ENCODE assay signal across 7 cellular contexts in the genomic region with DNA sequence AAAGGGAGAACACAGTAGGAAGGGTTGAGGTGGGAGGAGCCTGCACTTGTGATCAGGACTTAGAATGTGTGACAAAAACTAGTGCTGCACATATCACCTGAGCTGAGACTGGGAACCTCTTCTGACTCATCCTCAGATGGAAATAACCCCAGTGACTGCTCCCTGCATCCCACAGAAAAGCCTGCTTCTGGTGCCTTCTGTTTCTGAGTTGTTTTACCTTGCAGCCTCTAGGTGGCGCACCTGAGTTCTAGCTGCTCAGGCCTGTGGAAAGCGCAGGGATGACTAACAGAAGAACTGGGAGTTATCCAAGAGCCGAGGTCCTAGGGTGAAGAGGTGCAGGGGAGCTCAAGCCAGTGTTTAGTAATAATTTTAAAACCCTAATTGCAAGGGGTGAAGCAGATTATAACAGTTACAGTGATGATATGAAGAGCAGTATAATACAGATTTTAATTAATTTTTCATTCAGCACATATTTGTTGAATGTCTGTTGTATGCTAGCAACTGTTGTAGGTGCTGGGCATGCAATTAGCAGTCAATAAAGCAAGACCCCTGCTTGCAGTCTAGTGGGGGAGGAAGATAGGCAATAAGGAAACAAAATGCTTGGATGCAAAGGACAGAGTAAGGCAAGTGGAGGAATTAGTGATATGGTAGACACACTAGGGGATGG.
DNase-seq lines count a peak whose midpoint lies in the region; ATAC-seq and TF ChIP-seq lines count a peak whose summit lies in the region.

No MANE protein-coding gene starts in this region.

- TF ChIP-seq CTCF in GM12865 (IDR thresholded peaks at IDR 0.05; ENCODE audit: insufficient read depth, low read depth, low read length, missing control alignments), result peak; percentile 91
- peak; percentile 95 for TF ChIP-seq CTCF in LNCAP (IDR thresholded peaks at IDR 0.05)
- peak; percentile 98 for TF ChIP-seq CTCF in RWPE1 (conservative IDR thresholded peaks at IDR 0.05; ENCODE audit: low read depth)
- peak; percentile 40 to 70 (median 45) for TF ChIP-seq CTCF in ascending aorta (IDR thresholded peaks at IDR 0.05)
- peak; percentile 53 to 82 (median 67) for TF ChIP-seq CTCF in gastrocnemius medialis (IDR thresholded peaks at IDR 0.05 in 4 of 5, conservative IDR thresholded peaks at IDR 0.05 in 1 of 5)

- H3K9me3 ChIP-seq in ascending aorta (no peaks in the 10 kb centered on the region), gastrocnemius medialis (no peaks in the 10 kb centered on the region)

- H3K4me3 ChIP-seq in GM12865 (ENCODE audit: low read depth, low read length) (no peak overlapping the region), ascending aorta (no peak overlapping the region), gastrocnemius medialis (no peak overlapping the region)

- intact Hi-C loops in ascending aorta (cut with DNase I), result no loop called here
- intact Hi-C loops in gastrocnemius medialis (cut with DNase I; ENCODE audit: low total_unique reads), result loop anchor here (10.0 kb wide), 1 partner anchor 150 kb away; no protein-coding TSS in a partner anchor

- DNase-seq in GM12865 (ENCODE audit: low read depth) (peak; percentile 56), RWPE1 (ENCODE audit: low spot score) (peak; percentile 97), ascending aorta (ENCODE audit: low spot score in 2 of 2) (no peak), hippocampal formation (lab: John Stamatoyannopoulos, UW) (peak; percentile 18 to 22), gastrocnemius medialis (peak; percentile 33 to 49)
- DNase-seq in central memory CD4-positive, alpha-beta T cell, result no peak

- POLR2A ChIA-PET in RWPE1 (lab: Yijun Ruan, JAX; ENCODE audit: low non-redundant PET), result no interaction called here

- in situ Hi-C loops in gastrocnemius medialis (cut with MboI; ENCODE audit: low sequenced_read_pairs in 4 of 4), result loop anchor here (10.0 to 25.0 kb wide), 3 partner anchors 598 to 623 kb away; no protein-coding TSS in a partner anchor

- no peak for TF ChIP-seq POLR2A in gastrocnemius medialis (IDR thresholded peaks at IDR 0.05)

- CTCF ChIA-PET in RWPE1 (lab: Yijun Ruan, JAX), result interaction anchor here (0.5 to 2.9 kb wide), 27 partner anchors 8 to 1763 kb away, joined by 3 to 9 read pairs (median 4); no protein-coding TSS in a partner anchor

- H3K27me3 ChIP-seq in ascending aorta, result no peaks in the 10 kb centered on the region
- H3K27me3 ChIP-seq in gastrocnemius medialis, result no peaks in the 10 kb centered on the region

- no peaks in the 10 kb centered on the region for H3K4me1 ChIP-seq in ascending aorta
- no peaks in the 10 kb centered on the region for H3K4me1 ChIP-seq in gastrocnemius medialis

- peak; percentile 83 to 89 for ATAC-seq in gastrocnemius medialis

- H3K27ac ChIP-seq in RWPE1 (no peak overlapping the region), ascending aorta (no peak overlapping the region), gastrocnemius medialis (no peak overlapping the region)

- H3K36me3 ChIP-seq in ascending aorta (no peaks in the 10 kb centered on the region), gastrocnemius medialis (no peaks in the 10 kb centered on the region)

Comparison
In these comparisons a context has a peak if more than half of its experiments do, and no peak if none do; other contexts are left out.
1. DNase-seq: peak in GM12865 (single experiment), RWPE1 (single experiment), hippocampal formation (2 of 2) and gastrocnemius medialis (2 of 2); none in ascending aorta (0 of 2) and central memory CD4-positive, alpha-beta T cell (single experiment).
2. CTCF ChIP-seq: peak in every context shown above with its lines; median percentile 98 in RWPE1; 95 in LNCAP; 91 in GM12865; 67 in gastrocnemius medialis; 45 in ascending aorta.